Comparison of ENCODE assay signal across 7 cellular contexts in the genomic region with DNA sequence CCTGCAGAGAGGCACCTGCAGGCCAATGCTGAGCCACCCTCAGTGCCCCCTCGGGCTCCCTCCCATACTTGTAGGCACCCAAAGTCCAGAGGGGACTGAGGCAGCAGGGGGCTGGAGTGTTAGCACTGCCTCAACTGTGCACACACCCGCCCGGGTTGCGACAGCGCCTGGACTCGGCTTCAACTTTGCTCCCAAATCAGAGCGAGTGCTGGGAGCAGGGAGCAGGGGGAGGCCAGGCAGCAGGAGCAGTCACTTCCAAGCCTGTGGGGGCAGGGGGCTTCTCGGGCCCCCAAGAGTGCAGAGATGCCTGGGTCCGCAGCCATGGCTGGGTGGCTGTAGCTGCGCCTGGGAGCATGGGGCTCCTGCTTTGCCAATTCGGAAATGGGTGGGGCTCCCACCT.
"Had no signal": no experiment of that assay in that cellular context is flagged by ENCODE, and none has a peak within 500 bp of the region (broad histone marks: within the 10 kb centered on the region; RNA-seq: fewer than 3 reads in every experiment).

No MANE protein-coding gene starts in this region.

- H3K27ac ChIP-seq: GM23248 had no signal

- ATAC-seq: HCT116 had no signal

- DNase-seq: GM23248, GOT3, H7, HFFc6 had no signal

- H3K36me3 ChIP-seq: HAP-1 had no signal

- H2AFZ ChIP-seq: GM23248 had no signal

- FAIRE-seq: HTR-8/SVneo had no signal

- H3K4me1 ChIP-seq: HAP-1 had no signal

- H3K9me3 ChIP-seq: HAP-1 had no signal

- H3K4me3 ChIP-seq: GM23248, HAP-1 had no signal

- H3K9ac ChIP-seq: GM23248 had no signal
